ENCODE assay signal across 5 cellular contexts in genomic region chr15:42772901-42773300, GRCh38.
"Had no signal": no experiment of that assay in that cellular context is flagged by ENCODE, and none has a peak within 500 bp of the region (broad histone marks: within the 10 kb centered on the region; RNA-seq: fewer than 3 reads in every experiment).

No MANE protein-coding gene starts in this region.

- H3K27ac Mint-ChIP-seq: GM23338, H9 had no signal

- DNase-seq: H9, HCEC 1CT, IMR-90 had no signal

- ATAC-seq: GM23338, K562 had no signal

- H3K4me3 Mint-ChIP-seq: GM23338, H9 had no signal

- H3K9me3 Mint-ChIP-seq: GM23338, H9 had no signal

- H3K4me3 ChIP-seq: GM23338, K562 had no signal
